Comparison of ENCODE assay signal across 1 cellular context in the genomic region with DNA sequence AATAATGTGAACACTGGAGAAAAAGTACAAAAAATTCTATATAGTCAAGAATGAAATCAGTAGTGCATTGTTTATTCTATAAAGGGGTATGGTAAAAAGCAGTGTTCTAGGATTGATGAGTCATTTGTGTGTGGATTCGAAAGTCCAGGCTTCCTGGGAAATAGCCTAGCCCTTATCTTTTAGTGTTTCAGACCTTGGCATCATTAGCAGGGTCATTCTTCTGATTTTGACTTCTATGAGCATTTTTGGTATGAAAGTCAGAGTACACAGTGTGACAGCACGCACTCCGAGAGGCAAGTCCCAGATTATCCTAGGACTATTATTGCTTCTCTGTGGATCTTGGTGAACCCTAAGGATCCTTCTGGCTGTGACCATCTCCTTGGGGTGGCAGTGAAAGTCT.
TF ChIP-seq lines count a peak whose summit lies in the region.

No MANE protein-coding gene starts in this region.

TF ChIP-seq in HepG2, 621 proteins besides CTCF, POLR2A, EP300 and RAD21:
- TF ChIP-seq FOSL2 (CRISPR knock-in tag; IDR thresholded peaks at IDR 0.05): peak; percentile 25; the same call in 1 of the 2 replicates
- no peak for TF ChIP-seq MTA1 (CRISPR knock-in tag; IDR thresholded peaks at IDR 0.05; ENCODE audit: borderline replicate concordance)
TF ChIP-seq in HepG2: peak in this region for 1.
